Comparison of ENCODE assay signal across 8 cellular contexts in the genomic region with DNA sequence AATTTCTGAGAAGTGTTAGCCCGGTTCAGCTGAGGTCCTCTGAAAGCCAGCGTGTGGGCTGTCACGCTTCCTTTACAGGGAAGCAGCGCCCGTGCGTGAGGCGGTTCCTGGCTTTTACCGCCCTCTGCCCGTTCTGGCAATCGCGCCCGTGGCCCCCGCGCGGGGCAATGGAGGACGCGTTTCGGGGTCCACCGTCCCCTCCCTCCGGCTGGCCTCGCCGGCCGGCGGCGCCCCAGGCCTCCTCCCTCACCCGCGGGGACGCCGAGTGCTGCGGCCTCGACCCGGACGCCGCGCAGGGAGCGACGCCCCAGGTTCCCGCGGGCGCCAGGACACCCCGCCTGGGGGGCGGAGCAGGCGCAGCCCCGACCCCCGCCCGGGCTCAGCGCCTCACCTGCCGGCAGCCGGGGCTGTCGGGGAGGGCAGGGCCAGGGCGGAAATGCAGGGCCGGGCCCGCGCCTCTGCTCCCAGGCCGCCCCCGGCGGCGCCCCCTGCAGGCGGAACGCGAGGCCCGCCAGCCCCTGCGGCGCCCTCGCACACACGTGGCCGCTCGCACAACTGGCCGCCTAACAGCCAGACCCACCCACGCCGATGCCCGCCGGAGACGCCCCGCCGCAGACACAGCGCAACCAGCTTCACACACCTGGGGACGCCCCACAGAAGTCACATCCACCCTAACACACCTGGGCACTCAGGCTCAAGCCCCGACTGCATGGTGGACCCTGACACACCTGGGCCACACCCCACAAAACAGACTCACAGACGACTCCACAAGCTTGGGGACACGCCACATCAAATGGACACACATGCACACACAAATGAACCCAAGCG. TPM values are rescaled to one million over a fixed set of nuclear protein-coding genes. Genes with fewer than 3 reads are reported as not detected.
DNase-seq lines count a peak whose midpoint lies in the region; ATAC-seq and TF ChIP-seq lines count a peak whose summit lies in the region.

A gene (minus strand): TSS at position 440 of the 828 bp plus-strand sequence. CDS start 56,198 bp downstream, outside the sequence.

- no peaks in the 10 kb centered on the region for H3K36me3 ChIP-seq in kidney epithelial cell (ENCODE audit: control insufficient read depth, insufficient read depth, low read length)

- CTCF ChIA-PET in WTC11 (lab: Charles Lee), result interaction anchor here (0.8 to 1.1 kb wide), 4 partner anchors 10 to 75 kb away, joined by 3 to 8 read pairs (median 5); no protein-coding TSS in a partner anchor

- H3K4me1 Mint-ChIP-seq in WTC11, result peaks cover 7% of the 10 kb centered on the region; the same call in 1 of the 2 replicates

- peaks cover 13% of the 10 kb centered on the region for H3K27me3 Mint-ChIP-seq in WTC11 (ENCODE audit: low read depth)

- H3K4me3 ChIP-seq in kidney epithelial cell (ENCODE audit: low read depth, low read length), result peak within 1 kb of the TSS; percentile 64

- POLR2A ChIA-PET in WTC11 (lab: Charles Lee), result interaction anchor here (0.6 kb wide), 1 partner anchor 955 kb away, joined by 9 read pairs; no protein-coding TSS in a partner anchor

- DNase-seq in NCI-H2107 (lab: John Stamatoyannopoulos, UW) (peak; percentile 22), NCI-H2107 treated with DMSO at 0.1 percent for 48 hours (lab: John Stamatoyannopoulos, UW; ENCODE audit: unreplicated experiment) (no peak), NCI-H1048 (lab: John Stamatoyannopoulos, UW) (peak; percentile 38), WTC11 (ENCODE audit: low spot score) (peak; percentile 82), caudate nucleus (lab: John Stamatoyannopoulos, UW) (peak in 42 of 61 donors; percentile 5 to 79 (median 36)), kidney epithelial cell (ENCODE audit: low read depth) (no peak)
- DNase-seq in stimulated activated CD4-positive, alpha-beta T cell treated with anti-CD3 and anti-CD28 coated beads, Interleukin-1b, Interleukin-23, amount 100 ng/mL, for 24 hours (ENCODE audit: low read depth in 4 of 4, low spot score in 1 of 4), result peak; percentile 63 to 81 (median 74)

- H3K4me3 Mint-ChIP-seq in WTC11, result peak within 1 kb of the TSS; percentile 68

- no peaks in the 10 kb centered on the region for H3K36me3 Mint-ChIP-seq in WTC11

- no peak within 1 kb of the TSS for H3K27ac ChIP-seq in caudate nucleus (ENCODE audit: low read depth, low read length)

- H3K27ac Mint-ChIP-seq in WTC11, result no peak within 1 kb of the TSS

- TF ChIP-seq CTCF in WTC11 (IDR thresholded peaks at IDR 0.05), result peak; percentile 78
- peak; percentile 16 for TF ChIP-seq CTCF in kidney epithelial cell (IDR thresholded peaks at IDR 0.05; ENCODE audit: insufficient read depth, low read length, poor library complexity, severe bottlenecking)

- peak; percentile 99 for ATAC-seq in HG02610 (IDR thresholded peaks at IDR 0.05; ENCODE audit: unreplicated experiment)
- ATAC-seq in WTC11, result peak; percentile 96

- H3K27me3 ChIP-seq in kidney epithelial cell (ENCODE audit: control insufficient read depth, insufficient read depth, low read length), result no peaks in the 10 kb centered on the region

- H3K9me3 Mint-ChIP-seq in WTC11, result peaks cover 5% of the 10 kb centered on the region; the same call in 1 of the 2 replicates

TF ChIP-seq in WTC11, 78 proteins besides CTCF, POLR2A, EP300 and RAD21 (continues in another document):
- TF ChIP-seq, protein P1, sequence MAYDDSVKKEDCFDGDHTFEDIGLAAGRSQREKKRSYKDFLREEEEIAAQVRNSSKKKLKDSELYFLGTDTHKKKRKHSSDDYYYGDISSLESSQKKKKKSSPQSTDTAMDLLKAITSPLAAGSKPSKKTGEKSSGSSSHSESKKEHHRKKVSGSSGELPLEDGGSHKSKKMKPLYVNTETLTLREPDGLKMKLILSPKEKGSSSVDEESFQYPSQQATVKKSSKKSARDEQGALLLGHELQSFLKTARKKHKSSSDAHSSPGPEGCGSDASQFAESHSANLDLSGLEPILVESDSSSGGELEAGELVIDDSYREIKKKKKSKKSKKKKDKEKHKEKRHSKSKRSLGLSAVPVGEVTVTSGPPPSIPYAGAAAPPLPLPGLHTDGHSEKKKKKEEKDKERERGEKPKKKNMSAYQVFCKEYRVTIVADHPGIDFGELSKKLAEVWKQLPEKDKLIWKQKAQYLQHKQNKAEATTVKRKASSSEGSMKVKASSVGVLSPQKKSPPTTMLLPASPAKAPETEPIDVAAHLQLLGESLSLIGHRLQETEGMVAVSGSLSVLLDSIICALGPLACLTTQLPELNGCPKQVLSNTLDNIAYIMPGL (CRISPR knock-in tag; IDR thresholded peaks at IDR 0.05), result peak; percentile 85
- TF ChIP-seq, protein P2, sequence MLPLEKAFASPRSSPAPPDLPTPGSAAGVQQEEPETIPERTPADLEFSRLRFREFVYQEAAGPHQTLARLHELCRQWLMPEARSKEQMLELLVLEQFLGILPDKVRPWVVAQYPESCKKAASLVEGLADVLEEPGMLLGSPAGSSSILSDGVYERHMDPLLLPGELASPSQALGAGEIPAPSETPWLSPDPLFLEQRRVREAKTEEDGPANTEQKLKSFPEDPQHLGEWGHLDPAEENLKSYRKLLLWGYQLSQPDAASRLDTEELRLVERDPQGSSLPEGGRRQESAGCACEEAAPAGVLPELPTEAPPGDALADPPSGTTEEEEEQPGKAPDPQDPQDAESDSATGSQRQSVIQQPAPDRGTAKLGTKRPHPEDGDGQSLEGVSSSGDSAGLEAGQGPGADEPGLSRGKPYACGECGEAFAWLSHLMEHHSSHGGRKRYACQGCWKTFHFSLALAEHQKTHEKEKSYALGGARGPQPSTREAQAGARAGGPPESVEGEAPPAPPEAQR (CRISPR knock-in tag; IDR thresholded peaks at IDR 0.05), result no peak
- peak; percentile 62 for TF ChIP-seq NR2C2 (CRISPR knock-in tag; IDR thresholded peaks at IDR 0.05)
- TF ChIP-seq, protein P3, sequence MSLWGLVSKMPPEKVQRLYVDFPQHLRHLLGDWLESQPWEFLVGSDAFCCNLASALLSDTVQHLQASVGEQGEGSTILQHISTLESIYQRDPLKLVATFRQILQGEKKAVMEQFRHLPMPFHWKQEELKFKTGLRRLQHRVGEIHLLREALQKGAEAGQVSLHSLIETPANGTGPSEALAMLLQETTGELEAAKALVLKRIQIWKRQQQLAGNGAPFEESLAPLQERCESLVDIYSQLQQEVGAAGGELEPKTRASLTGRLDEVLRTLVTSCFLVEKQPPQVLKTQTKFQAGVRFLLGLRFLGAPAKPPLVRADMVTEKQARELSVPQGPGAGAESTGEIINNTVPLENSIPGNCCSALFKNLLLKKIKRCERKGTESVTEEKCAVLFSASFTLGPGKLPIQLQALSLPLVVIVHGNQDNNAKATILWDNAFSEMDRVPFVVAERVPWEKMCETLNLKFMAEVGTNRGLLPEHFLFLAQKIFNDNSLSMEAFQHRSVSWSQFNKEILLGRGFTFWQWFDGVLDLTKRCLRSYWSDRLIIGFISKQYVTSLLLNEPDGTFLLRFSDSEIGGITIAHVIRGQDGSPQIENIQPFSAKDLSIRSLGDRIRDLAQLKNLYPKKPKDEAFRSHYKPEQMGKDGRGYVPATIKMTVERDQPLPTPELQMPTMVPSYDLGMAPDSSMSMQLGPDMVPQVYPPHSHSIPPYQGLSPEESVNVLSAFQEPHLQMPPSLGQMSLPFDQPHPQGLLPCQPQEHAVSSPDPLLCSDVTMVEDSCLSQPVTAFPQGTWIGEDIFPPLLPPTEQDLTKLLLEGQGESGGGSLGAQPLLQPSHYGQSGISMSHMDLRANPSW (CRISPR knock-in tag; conservative IDR thresholded peaks at IDR 0.05; ENCODE audit: low read depth), result no peak; the same call in 1 of the 2 replicates
- TF ChIP-seq ZNF219 (CRISPR knock-in tag; IDR thresholded peaks at IDR 0.05; ENCODE audit: borderline replicate concordance), result peak; percentile 89
- TF ChIP-seq ZNF138 (CRISPR knock-in tag; conservative IDR thresholded peaks at IDR 0.05), result peak; percentile 93
- TF ChIP-seq, protein P4, sequence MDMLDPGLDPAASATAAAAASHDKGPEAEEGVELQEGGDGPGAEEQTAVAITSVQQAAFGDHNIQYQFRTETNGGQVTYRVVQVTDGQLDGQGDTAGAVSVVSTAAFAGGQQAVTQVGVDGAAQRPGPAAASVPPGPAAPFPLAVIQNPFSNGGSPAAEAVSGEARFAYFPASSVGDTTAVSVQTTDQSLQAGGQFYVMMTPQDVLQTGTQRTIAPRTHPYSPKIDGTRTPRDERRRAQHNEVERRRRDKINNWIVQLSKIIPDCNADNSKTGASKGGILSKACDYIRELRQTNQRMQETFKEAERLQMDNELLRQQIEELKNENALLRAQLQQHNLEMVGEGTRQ (CRISPR knock-in tag; IDR thresholded peaks at IDR 0.05), result peak; percentile 81
- TF ChIP-seq, protein P5, sequence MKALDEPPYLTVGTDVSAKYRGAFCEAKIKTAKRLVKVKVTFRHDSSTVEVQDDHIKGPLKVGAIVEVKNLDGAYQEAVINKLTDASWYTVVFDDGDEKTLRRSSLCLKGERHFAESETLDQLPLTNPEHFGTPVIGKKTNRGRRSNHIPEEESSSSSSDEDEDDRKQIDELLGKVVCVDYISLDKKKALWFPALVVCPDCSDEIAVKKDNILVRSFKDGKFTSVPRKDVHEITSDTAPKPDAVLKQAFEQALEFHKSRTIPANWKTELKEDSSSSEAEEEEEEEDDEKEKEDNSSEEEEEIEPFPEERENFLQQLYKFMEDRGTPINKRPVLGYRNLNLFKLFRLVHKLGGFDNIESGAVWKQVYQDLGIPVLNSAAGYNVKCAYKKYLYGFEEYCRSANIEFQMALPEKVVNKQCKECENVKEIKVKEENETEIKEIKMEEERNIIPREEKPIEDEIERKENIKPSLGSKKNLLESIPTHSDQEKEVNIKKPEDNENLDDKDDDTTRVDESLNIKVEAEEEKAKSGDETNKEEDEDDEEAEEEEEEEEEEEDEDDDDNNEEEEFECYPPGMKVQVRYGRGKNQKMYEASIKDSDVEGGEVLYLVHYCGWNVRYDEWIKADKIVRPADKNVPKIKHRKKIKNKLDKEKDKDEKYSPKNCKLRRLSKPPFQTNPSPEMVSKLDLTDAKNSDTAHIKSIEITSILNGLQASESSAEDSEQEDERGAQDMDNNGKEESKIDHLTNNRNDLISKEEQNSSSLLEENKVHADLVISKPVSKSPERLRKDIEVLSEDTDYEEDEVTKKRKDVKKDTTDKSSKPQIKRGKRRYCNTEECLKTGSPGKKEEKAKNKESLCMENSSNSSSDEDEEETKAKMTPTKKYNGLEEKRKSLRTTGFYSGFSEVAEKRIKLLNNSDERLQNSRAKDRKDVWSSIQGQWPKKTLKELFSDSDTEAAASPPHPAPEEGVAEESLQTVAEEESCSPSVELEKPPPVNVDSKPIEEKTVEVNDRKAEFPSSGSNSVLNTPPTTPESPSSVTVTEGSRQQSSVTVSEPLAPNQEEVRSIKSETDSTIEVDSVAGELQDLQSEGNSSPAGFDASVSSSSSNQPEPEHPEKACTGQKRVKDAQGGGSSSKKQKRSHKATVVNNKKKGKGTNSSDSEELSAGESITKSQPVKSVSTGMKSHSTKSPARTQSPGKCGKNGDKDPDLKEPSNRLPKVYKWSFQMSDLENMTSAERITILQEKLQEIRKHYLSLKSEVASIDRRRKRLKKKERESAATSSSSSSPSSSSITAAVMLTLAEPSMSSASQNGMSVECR (CRISPR knock-in tag; IDR thresholded peaks at IDR 0.05; ENCODE audit: borderline replicate concordance), result peak; percentile 81; the same call in 1 of the 2 replicates
- peak; percentile 92 for TF ChIP-seq TCF7 (CRISPR knock-in tag; IDR thresholded peaks at IDR 0.05; ENCODE audit: low read depth)

RNA-seq across cellular contexts. Expression of the gene that starts here (rescaled TPM):
- total RNA-seq in WTC11 (2021) (2.4 to 3.8 TPM (median 2.5 TPM) in 3 replicates), kidney epithelial cell (5.5 and 27.4 TPM in 2 replicates)

Comparison
In these comparisons a context has a peak if more than half of its experiments do, and no peak if none do; other contexts are left out.
1. DNase-seq: peak in NCI-H2107 (single experiment), NCI-H1048 (single experiment), WTC11 (single experiment), caudate nucleus (42 of 61) and stimulated activated CD4-positive, alpha-beta T cell treated with anti-CD3 and anti-CD28 coated beads, Interleukin-1b, Interleukin-23, amount 100 ng/mL, for 24 hours (4 of 4); none in NCI-H2107 treated with DMSO at 0.1 percent for 48 hours (single experiment) and kidney epithelial cell (single experiment).